10 cellular contexts compared by ENCODE assay signal in the genomic region with DNA sequence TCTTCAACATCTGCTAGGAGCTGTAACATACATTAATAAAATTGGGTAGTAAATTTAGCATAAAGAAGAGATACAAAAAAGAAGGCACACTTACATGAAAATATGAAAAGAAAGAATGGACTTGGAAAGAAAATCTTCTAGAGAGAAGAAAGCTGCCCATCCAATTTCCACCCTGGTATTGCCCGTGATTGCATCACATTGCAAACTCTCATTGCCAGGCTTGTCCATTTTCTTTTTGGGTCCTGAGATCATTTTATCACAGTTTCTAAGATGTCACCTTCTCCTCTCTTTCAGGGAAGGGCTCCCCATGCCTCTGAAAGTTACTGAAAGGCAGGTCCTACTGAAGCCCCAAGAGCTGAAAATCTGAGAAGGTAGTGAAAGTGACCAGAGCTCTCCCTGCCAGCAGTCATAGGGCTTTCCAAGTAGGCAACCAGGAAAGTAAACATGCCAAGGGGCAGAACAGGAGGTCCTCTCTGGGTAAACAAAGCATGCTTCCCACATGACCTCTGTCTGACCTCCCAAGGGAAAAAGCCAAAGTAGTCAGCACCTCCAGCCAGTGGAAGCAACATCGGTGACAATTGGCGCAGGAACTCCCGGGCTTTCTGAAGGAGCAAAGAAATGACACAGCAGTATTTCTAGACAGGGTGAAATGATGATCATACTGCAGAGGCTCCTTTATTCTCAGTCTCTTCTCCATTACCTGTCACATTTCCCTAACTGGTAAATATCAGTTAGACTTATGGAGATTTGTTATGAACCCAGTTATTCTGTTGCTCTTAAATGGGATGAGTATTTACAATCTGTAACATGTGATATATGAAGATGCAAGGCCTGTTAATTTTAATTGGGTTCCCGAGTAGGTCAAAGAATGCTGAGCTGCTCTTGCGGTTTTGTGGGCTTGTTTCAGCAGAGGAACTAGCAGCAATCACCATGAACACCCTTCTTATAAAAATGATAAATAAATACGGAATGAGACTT.
DNase-seq lines count a peak whose midpoint lies in the region; ATAC-seq and TF ChIP-seq lines count a peak whose summit lies in the region.
"Had no signal": no experiment of that assay in that cellular context is flagged by ENCODE, and none has a peak within 500 bp of the region (broad histone marks: within the 10 kb centered on the region; RNA-seq: fewer than 3 reads in every experiment).

No MANE protein-coding gene starts in this region.

- H3K4me3 Mint-ChIP-seq in brain (peak overlapping the region in 2 of 5 experiments; percentile 17 to 57), mesothelial cell of epicardium (no peak overlapping the region), T-cell (no peak overlapping the region)
- H3K4me3 Mint-ChIP-seq: neural crest cell had no signal

- H3K36me3 Mint-ChIP-seq in brain (no peaks in the 10 kb centered on the region), mesothelial cell of epicardium (no peaks in the 10 kb centered on the region), T-cell (no peaks in the 10 kb centered on the region)

- peak overlapping the region in 4 of 5 experiments; percentile 6 to 91 (median 65) for H3K27ac Mint-ChIP-seq in brain
- H3K27ac Mint-ChIP-seq in mesothelial cell of epicardium, result peak overlapping the region; percentile 74
- H3K27ac Mint-ChIP-seq in T-cell, result no peak overlapping the region

- DNase-seq in ACHN (peak; percentile 9), M059J (ENCODE audit: low read depth) (peak; percentile 94), mesothelial cell of epicardium (ENCODE audit: low spot score in 2 of 2, unreplicated experiment in 2 of 2) (no peak), T-cell (no peak), NCI-H146 treated with DMSO at 0.1 percent for 48 hours (lab: John Stamatoyannopoulos, UW; ENCODE audit: unreplicated experiment) (no peak), left colon (no peak)
- DNase-seq: NCI-H146 had no signal

- in situ Hi-C loops in ACHN (cut with HindIII; ENCODE audit: low pct_ligation_motif_present, low pct_unique_long_range_greater_than_20kb, low sequenced_read_pairs), result no loop called here

- H3K4me1 Mint-ChIP-seq in brain, result peaks cover 73% of the 10 kb centered on the region
- peaks cover 56% of the 10 kb centered on the region for H3K4me1 Mint-ChIP-seq in mesothelial cell of epicardium
- no peaks in the 10 kb centered on the region for H3K4me1 Mint-ChIP-seq in T-cell

- POLR2A ChIA-PET in T-cell (lab: Charles Lee), result no interaction called here

- CTCF ChIA-PET in T-cell (lab: Charles Lee), result no interaction called here

- TF ChIP-seq CTCF in brain (conservative IDR thresholded peaks at IDR 0.05), result no peak
- TF ChIP-seq CTCF in mesothelial cell of epicardium (IDR thresholded peaks at IDR 0.05; ENCODE audit: unreplicated experiment), result no peak

- ATAC-seq in T-cell (replicated peaks in 1 of 4), result no peak
- ATAC-seq in left colon, result no peak
- no peak for ATAC-seq in GM21737 (IDR thresholded peaks at IDR 0.05; ENCODE audit: unreplicated experiment)

- intact Hi-C loops in left colon (cut with DNase I, micrococcal nuclease), result no loop called here

- H3K9me3 Mint-ChIP-seq in brain, result peaks cover 0 to 8% (median 3%) of the 10 kb centered on the region in 5 experiments
- H3K9me3 Mint-ChIP-seq in mesothelial cell of epicardium, result peaks cover 5% of the 10 kb centered on the region
- H3K9me3 Mint-ChIP-seq in T-cell, result peaks cover 5 to 16% (median 8%) of the 10 kb centered on the region in 3 donors

- H3K27me3 Mint-ChIP-seq in brain, result no peaks in the 10 kb centered on the region
- H3K27me3 Mint-ChIP-seq in mesothelial cell of epicardium (ENCODE audit: low read depth), result no peaks in the 10 kb centered on the region
- H3K27me3 Mint-ChIP-seq in T-cell, result no peaks in the 10 kb centered on the region

Comparison
In these comparisons a context has a peak if more than half of its experiments do, and no peak if none do; other contexts are left out.
1. DNase-seq: peak in ACHN (single experiment) and M059J (single experiment); none in mesothelial cell of epicardium (0 of 2), T-cell (0 of 34), NCI-H146 treated with DMSO at 0.1 percent for 48 hours (single experiment) and left colon (0 of 2).
2. H3K27ac Mint-ChIP-seq: peak in brain (4 of 5) and mesothelial cell of epicardium (single experiment); none in T-cell (0 of 2).